In the genomic region with DNA sequence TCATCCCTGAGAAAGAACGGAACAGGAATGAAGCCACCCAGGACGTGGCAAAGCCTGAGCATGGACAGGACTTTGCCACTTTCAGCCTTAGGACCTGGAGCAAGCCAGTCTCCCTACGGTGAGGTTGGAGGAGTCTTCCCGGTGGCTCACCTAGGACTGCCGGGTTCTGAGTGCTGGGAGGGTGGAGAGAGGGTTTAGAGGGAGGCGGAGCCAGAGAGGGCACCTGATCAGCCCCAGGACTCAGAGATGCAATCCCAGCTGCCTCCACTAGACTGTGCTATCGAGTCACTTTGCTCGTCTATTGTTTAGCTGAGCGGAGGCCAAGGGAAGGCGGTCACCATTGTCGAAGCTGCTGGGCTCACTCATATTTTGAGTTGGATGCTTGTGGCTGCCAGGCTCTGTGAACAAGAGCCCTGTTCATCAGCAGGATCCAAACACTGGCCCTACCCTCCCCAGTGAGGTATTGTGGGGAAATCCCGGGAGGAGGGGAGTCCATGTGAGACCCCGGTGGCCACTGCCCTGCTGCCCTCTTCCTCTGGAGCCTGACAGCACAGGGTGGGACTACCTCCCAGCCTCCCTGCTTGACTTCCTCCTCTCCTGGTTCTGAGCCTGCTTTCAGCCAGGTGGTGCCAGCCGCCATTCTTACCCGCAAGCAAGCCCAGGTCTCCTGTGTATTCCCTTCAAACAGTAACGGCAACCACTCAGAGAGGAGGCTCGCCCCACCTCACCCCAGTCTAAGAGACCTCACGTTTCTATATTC, we compare ENCODE assay signal across 8 cellular contexts. TPM values are rescaled to one million over a fixed set of nuclear protein-coding genes. Genes with fewer than 3 reads are reported as not detected.
A peak's percentile ranks its signal among the peaks of the same experiment; 100 is the strongest.
DNase-seq lines count a peak whose midpoint lies in the region; ATAC-seq, FAIRE-seq and TF ChIP-seq lines count a peak whose summit lies in the region.

No MANE protein-coding gene starts in this region.

- H3K27me3 ChIP-seq in tibial artery = peaks cover 0 to 28% of the 10 kb centered on the region in 2 donors

- peak; percentile 91 for DNase-seq in KBM-7
- peak; percentile 39 for DNase-seq in RCC 7860 (ENCODE audit: low spot score)
- DNase-seq in activated T-helper 1 cell treated with anti-CD3 and anti-CD28 coated beads, Interleukin-2, amount 50 U/mL, for 16 hours (ENCODE audit: low read depth in 1 of 2, low spot score in 1 of 2) = peak; percentile 12 to 30
- DNase-seq in fibroblast of villous mesenchyme (ENCODE audit: low read depth) = peak; percentile 62
- DNase-seq in omental fat pad (ENCODE audit: low spot score) = peak; percentile 72
- peak; percentile 73 to 83 for DNase-seq in tibial artery

- peak; percentile 86 for FAIRE-seq in G401.6 (lab: Jason Lieb, UNC)
- FAIRE-seq in RCC 7860 (lab: Jason Lieb, UNC) = no peak

- intact Hi-C loops in tibial artery (cut with DNase I; ENCODE audit: low total_unique reads) = no loop called here

- no peak overlapping the region for H3K4me3 ChIP-seq in fibroblast of villous mesenchyme (ENCODE audit: low read depth, low read length)
- no peak overlapping the region for H3K4me3 ChIP-seq in tibial artery

- peak; percentile 72 for ATAC-seq in omental fat pad (ENCODE audit: low FRiP score)
- no peak for ATAC-seq in GM19397 (IDR thresholded peaks at IDR 0.05; ENCODE audit: unreplicated experiment)

- H3K27ac ChIP-seq in tibial artery = no peak overlapping the region

- H3K9me3 ChIP-seq in tibial artery = no peaks in the 10 kb centered on the region

- H3K36me3 ChIP-seq in tibial artery = no peaks in the 10 kb centered on the region

- peaks cover 0 to 15% (median 0%) of the 10 kb centered on the region in 4 donors for H3K4me1 ChIP-seq in tibial artery

- peak; percentile 87 for TF ChIP-seq CTCF in fibroblast of villous mesenchyme (IDR thresholded peaks at IDR 0.05; ENCODE audit: insufficient read depth, low read depth, low read length)
- TF ChIP-seq CTCF in omental fat pad (IDR thresholded peaks at IDR 0.05) = peak in 1 of 3 donors; percentile 44
- TF ChIP-seq CTCF in tibial artery (IDR thresholded peaks at IDR 0.05) = peak; percentile 60 to 66

- in situ Hi-C loops in KBM-7 (cut with MboI; ENCODE audit: low pct_unique_long_range_greater_than_20kb, low sequenced_read_pairs) = no loop called here

RNA-seq across cellular contexts. Expression of gene KRT14, which starts 7.0 kb away (rescaled TPM):
- total RNA-seq in fibroblast of villous mesenchyme (not detected in 2 replicates), omental fat pad (1 to 10 TPM in 2 of 4 donors, under 1 TPM in 1, not detected in 1; 0.56 to 4.0 (median 3.0) TPM)

RNA-seq across cellular contexts. Expression of gene KRT9, which starts 7.8 kb away (rescaled TPM):
- total RNA-seq in fibroblast of villous mesenchyme (not detected in 2 replicates), omental fat pad (not detected)

RNA-seq across cellular contexts. Expression of gene KRT16, which starts 32.9 kb away (rescaled TPM):
- total RNA-seq in fibroblast of villous mesenchyme (not detected in 2 replicates), omental fat pad (100 to 1,000 TPM in 1 of 4 donors, 1 to 10 TPM in 2, under 1 TPM in 1; 0.84 to 158 (median 7.6) TPM)

RNA-seq across cellular contexts. Expression of gene KRT17, which starts 44.7 kb away (rescaled TPM):
- total RNA-seq in fibroblast of villous mesenchyme = 6.1 and 14.7 TPM in 2 replicates
- total RNA-seq in omental fat pad = under 1 TPM in 1 of 4 donors, not detected in 3; 0.56 TPM

RNA-seq across cellular contexts. Expression of gene KRT19, which starts 51.6 kb away (rescaled TPM):
- total RNA-seq in fibroblast of villous mesenchyme (579 and 604 TPM in 2 replicates), omental fat pad (100 to 1,000 TPM in 2 of 4 donors, 10 to 100 TPM in 2; 22.1 to 838 (median 270) TPM)

Comparison
In these comparisons a context has a peak if more than half of its experiments do, and no peak if none do; other contexts are left out.
1. DNase-seq: peak in every context shown above with its lines; median percentile 91 in KBM-7; 78 in tibial artery; 72 in omental fat pad; 62 in fibroblast of villous mesenchyme; 39 in RCC 7860; 21 in activated T-helper 1 cell treated with anti-CD3 and anti-CD28 coated beads, Interleukin-2, amount 50 U/mL, for 16 hours.